In genomic region chr11:86081465-86081864, GRCh38 we compare ENCODE assay signal across 29 cellular contexts.
"Had no signal": no experiment of that assay in that cellular context is flagged by ENCODE, and none has a peak within 500 bp of the region (broad histone marks: within the 10 kb centered on the region; RNA-seq: fewer than 3 reads in every experiment).

No MANE protein-coding gene starts in this region.

- FAIRE-seq: bronchial epithelial cell, TTC549 had no signal

- H3K27me3 ChIP-seq: ascending aorta, cardiac muscle cell had no signal

- ATAC-seq: activated CD8-positive, alpha-beta T cell treated with anti-CD3 and anti-CD28 coated beads for 36 hours; activated naive CD8-positive, alpha-beta T cell treated with anti-CD3 and anti-CD28 coated beads, Interleukin-2, amount 50 U/mL, for 24 hours had no signal

- DNase-seq: activated B cell treated with CpG ODN at 0.5 μM for 24 hours; activated CD4-positive, alpha-beta memory T cell treated with anti-CD3 and anti-CD28 coated beads for 36 hours; activated CD4-positive, alpha-beta T cell treated with anti-CD3 and anti-CD28 coated beads for 4 hours; activated CD4-positive, alpha-beta T cell treated with anti-CD3 and anti-CD28 coated beads, Interleukin-2, amount 10 ng/mL, durations not matched to agents 24 days and 14 days; activated CD4-positive, alpha-beta T cell treated with anti-CD3 and anti-CD28 coated beads, Interleukin-2, amount 50 U/mL, for 1 hour; activated CD4-positive, alpha-beta T cell treated with anti-CD3 and anti-CD28 coated beads, Interleukin-2, amount 50 U/mL, for 4 hours; activated CD4-positive, CD25-positive, alpha-beta regulatory T cell treated with anti-CD3 and anti-CD28 coated beads, Interleukin-2, amount 50 U/mL, for 72 hours; activated CD8-positive, alpha-beta memory T cell treated with anti-CD3 and anti-CD28 coated beads, Interleukin-2, amount 50 U/mL, for 48 hours; activated CD8-positive, alpha-beta T cell treated with anti-CD3 and anti-CD28 coated beads for 36 hours; activated effector memory CD4-positive, alpha-beta T cell treated with Interleukin-2 at 50 U/mL for 16 hours; activated gamma-delta T cell; activated naive CD4-positive, alpha-beta T cell treated with anti-CD3 and anti-CD28 coated beads, Interleukin-2, amount 10 ng/mL, durations not matched to agents 7 days and 5 days; activated naive CD4-positive, alpha-beta T cell treated with Interleukin-2 at 50 U/mL for 16 hours; activated naive CD8-positive, alpha-beta T cell treated with anti-CD3 and anti-CD28 coated beads, Interleukin-2, amount 10 ng/mL, durations not matched to agents 7 days and 5 days; activated naive CD8-positive, alpha-beta T cell treated with anti-CD3 and anti-CD28 coated beads, Interleukin-2, amount 50 U/mL, for 24 hours; activated T-cell treated with anti-CD3 and anti-CD28 coated beads, Interleukin-2, amount 50 U/mL, for 24 hours; activated T-cell treated with anti-CD3 and anti-CD28 coated beads, Interleukin-2, amount 50 U/mL, for 48 hours; amygdala; anterior cingulate cortex; caudate nucleus; cerebellar nuclear complex; T-helper 1 cell; T-helper 2 cell; T-helper 9 cell had no signal

- H3K36me3 ChIP-seq: ascending aorta, cardiac muscle cell had no signal

- H3K4me1 ChIP-seq: ascending aorta had no signal

- H3K9me3 ChIP-seq: ascending aorta had no signal

- H3K4me3 ChIP-seq: ascending aorta, cardiac muscle cell had no signal

- H3K27ac ChIP-seq: ascending aorta, cardiac muscle cell, VCaP had no signal
